ENCODE assay signal across 1 cellular context in the genomic region with DNA sequence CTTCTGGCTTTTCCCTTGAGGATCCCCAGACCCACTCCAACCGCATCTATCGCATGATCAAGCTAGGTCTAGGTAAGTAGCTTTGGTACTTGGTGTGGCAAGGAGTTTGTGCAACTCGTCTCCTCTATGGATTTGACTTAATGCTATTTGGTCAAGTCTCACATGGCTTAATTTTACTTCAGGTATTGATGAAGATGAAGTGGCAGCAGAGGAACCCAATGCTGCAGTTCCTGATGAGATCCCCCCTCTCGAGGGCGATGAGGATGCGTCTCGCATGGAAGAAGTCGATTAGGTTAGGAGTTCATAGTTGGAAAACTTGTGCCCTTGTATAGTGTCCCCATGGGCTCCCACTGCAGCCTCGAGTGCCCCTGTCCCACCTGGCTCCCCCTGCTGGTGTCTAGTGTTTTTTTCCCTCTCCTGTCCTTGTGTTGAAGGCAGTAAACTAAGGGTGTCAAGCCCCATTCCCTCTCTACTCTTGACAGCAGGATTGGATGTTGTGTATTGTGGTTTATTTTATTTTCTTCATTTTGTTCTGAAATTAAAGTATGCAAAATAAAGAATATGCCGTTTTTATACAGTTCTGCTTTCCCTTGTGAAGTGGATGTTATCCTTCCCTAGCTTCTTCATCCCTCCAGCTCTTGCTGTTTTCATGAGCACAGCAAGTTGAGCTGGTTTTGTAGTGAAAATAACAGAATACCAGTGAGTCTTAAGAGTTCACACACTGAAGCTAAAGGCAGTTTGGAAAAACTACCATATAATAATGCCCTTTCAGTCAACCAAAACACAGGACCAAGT.
TF ChIP-seq lines count a peak whose summit lies in the region.

No MANE protein-coding gene starts in this region.

TF ChIP-seq in IMR-90, 13 proteins besides CTCF, POLR2A, EP300 and RAD21:
- TF ChIP-seq MAZ (IDR thresholded peaks at IDR 0.05; ENCODE audit: borderline replicate concordance, low read depth, low read length) (no peak), SMC3 (IDR thresholded peaks at IDR 0.05; ENCODE audit: low read depth, low read length) (peak; percentile 17; the same call in 1 of the 2 replicates)
TF ChIP-seq in IMR-90: peak in this region for 1.
